Comparison of ENCODE assay signal across 14 cellular contexts in the genomic region with DNA sequence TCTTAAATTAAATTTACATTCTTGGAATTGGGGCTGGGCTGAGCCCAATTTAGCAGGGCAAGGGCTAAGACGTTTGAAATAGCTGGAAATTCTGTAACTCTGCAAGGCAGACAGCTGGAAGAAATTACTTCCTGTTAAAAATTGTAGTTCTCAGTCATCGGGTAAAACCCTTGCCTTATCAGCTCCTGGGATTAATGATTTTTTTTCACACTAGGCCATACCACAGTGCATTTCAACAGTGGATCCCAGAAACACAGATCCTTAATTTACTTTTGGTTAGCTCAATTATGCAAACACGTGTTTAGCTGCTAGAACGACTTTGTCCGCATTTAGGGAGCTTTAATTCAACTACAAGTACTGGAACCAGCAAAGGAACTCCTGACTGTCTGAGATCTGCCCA.
DNase-seq lines count a peak whose midpoint lies in the region; ATAC-seq and TF ChIP-seq lines count a peak whose summit lies in the region.
"Had no signal": no experiment of that assay in that cellular context is flagged by ENCODE, and none has a peak within 500 bp of the region (broad histone marks: within the 10 kb centered on the region; RNA-seq: fewer than 3 reads in every experiment).

No MANE protein-coding gene starts in this region.

- H3K4me1 Mint-ChIP-seq in mesothelial cell of epicardium = peaks cover 9% of the 10 kb centered on the region

- peaks cover 3% of the 10 kb centered on the region for H3K9me3 Mint-ChIP-seq in mesothelial cell of epicardium
- H3K9me3 Mint-ChIP-seq: CD4-positive, alpha-beta T cell had no signal

- H3K27me3 Mint-ChIP-seq in mesothelial cell of epicardium (ENCODE audit: low read depth) = no peaks in the 10 kb centered on the region

- no peaks in the 10 kb centered on the region for H3K36me3 Mint-ChIP-seq in mesothelial cell of epicardium

- ATAC-seq in HG02852 (IDR thresholded peaks at IDR 0.05; ENCODE audit: unreplicated experiment) = no peak

- peak; percentile 25 for DNase-seq in AG10803 (ENCODE audit: low read depth)
- peak; percentile 11 for DNase-seq in SK-N-DZ (ENCODE audit: low spot score)
- DNase-seq in amniotic epithelial cell (ENCODE audit: low read depth) = peak; percentile 32
- no peak for DNase-seq in mesothelial cell of epicardium (ENCODE audit: low spot score in 2 of 2, unreplicated experiment in 2 of 2)
- DNase-seq in NCI-H748 treated with DMSO at 0.1 percent for 48 hours (lab: John Stamatoyannopoulos, UW) = no peak
- no peak for DNase-seq in NCI-H146 (lab: John Stamatoyannopoulos, UW)
- DNase-seq: Caco-2; CD4-positive, alpha-beta T cell; GOT3; NCI-H1417 treated with DMSO at 0.1 percent for 48 hours; NCI-H1930; NCI-H226 had no signal

- H3K4me3 Mint-ChIP-seq in mesothelial cell of epicardium = no peak overlapping the region
- H3K4me3 Mint-ChIP-seq: CD4-positive, alpha-beta T cell had no signal

- H3K27ac Mint-ChIP-seq in mesothelial cell of epicardium = peak overlapping the region; percentile 55
- H3K27ac Mint-ChIP-seq: CD4-positive, alpha-beta T cell had no signal

- TF ChIP-seq CTCF in AG10803 (conservative IDR thresholded peaks at IDR 0.05; ENCODE audit: low read length) (no peak), mesothelial cell of epicardium (IDR thresholded peaks at IDR 0.05; ENCODE audit: unreplicated experiment) (no peak)

- no peak overlapping the region for H3K4me3 ChIP-seq in AG10803 (ENCODE audit: low read length)
- H3K4me3 ChIP-seq: SJCRH30 had no signal

Comparison
In these comparisons a context has a peak if more than half of its experiments do, and no peak if none do; other contexts are left out.
1. DNase-seq: peak in AG10803 (single experiment), SK-N-DZ (single experiment) and amniotic epithelial cell (single experiment); none in mesothelial cell of epicardium (0 of 2), NCI-H748 treated with DMSO at 0.1 percent for 48 hours (single experiment) and NCI-H146 (single experiment).